Comparison of ENCODE assay signal across 14 cellular contexts in the genomic region with DNA sequence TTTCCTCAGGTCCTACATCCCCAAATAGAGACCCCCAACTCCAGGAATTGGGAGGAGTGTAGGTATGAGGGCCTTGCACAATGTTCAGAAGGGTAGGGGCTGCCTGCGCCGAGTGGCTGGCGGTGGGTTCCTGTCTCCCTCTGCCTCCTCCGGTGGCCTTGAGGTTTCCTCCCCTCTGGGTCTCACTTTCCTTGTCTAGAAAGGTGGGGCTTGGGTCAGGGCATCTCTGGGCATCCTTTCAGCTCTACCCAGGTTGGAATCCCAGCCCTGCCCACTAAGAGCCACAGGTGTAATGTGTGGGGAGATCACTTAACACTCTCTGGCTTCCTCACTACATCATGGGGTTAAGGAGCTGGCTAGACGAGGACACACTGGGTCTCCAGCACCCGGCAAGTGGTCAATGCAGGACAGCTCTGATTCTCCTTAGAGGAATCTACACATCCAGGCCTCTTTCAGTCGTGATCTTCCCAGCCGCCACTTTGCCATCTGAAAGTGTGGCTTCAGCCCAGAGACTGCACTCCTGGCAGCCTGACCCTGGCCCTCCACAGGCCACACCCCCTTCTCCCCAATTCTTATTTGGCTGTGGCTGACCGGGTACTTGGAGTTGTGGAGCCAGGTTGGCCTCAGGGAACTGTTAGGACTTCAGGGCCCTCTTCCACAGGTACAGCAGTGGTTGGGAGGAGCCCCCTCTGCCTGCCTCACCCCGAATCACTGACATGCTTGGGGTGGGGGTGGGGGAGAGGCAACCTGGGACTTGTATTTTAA. TPM values are rescaled to one million over a fixed set of nuclear protein-coding genes. Genes with fewer than 3 reads are reported as not detected.
A peak's percentile ranks its signal among the peaks of the same experiment; 100 is the strongest.
DNase-seq lines count a peak whose midpoint lies in the region; ATAC-seq and TF ChIP-seq lines count a peak whose summit lies in the region.
"Had no signal": no experiment of that assay in that cellular context is flagged by ENCODE, and none has a peak within 500 bp of the region (broad histone marks: within the 10 kb centered on the region; RNA-seq: fewer than 3 reads in every experiment).

No MANE protein-coding gene starts in this region.

- H3K9me3 Mint-ChIP-seq in GM23338: no peaks in the 10 kb centered on the region
- no peaks in the 10 kb centered on the region for H3K9me3 Mint-ChIP-seq in WTC11
- H3K9me3 Mint-ChIP-seq: CD8-positive, alpha-beta memory T cell had no signal

- H3K4me1 Mint-ChIP-seq in GM23338: peaks cover 15% of the 10 kb centered on the region
- 0 out of 2 replicates have a peak, but pooled peaks cover 4% of the 10 kb centered on the region for H3K4me1 Mint-ChIP-seq in WTC11

- H3K4me3 ChIP-seq in GM23338: no peak overlapping the region
- H3K4me3 ChIP-seq in thyroid gland (replicated peaks in 1 of 3): no peak overlapping the region
- H3K4me3 ChIP-seq in A673 (ENCODE audit: low read depth, low read length, poor library complexity, severe bottlenecking): no peak overlapping the region
- no peak overlapping the region for H3K4me3 ChIP-seq in SJCRH30
- H3K4me3 ChIP-seq: A549, GM12878, HAP-1 had no signal

- no peak overlapping the region for H3K4me2 ChIP-seq in GM23338
- H3K4me2 ChIP-seq: A549 had no signal

- H3K36me3 Mint-ChIP-seq in GM23338 (ENCODE audit: low read depth) (no peaks in the 10 kb centered on the region), WTC11 (no peaks in the 10 kb centered on the region)

- no peak overlapping the region for H2AFZ ChIP-seq in GM23338

- POLR2A ChIA-PET in WTC11 (lab: Charles Lee): no interaction called here
- POLR2A ChIA-PET in A673 (lab: Charles Lee; ENCODE audit: low non-redundant PET): no interaction called here

- H3K4me1 ChIP-seq in GM23338 (ENCODE audit: insufficient read depth) (no peaks in the 10 kb centered on the region), thyroid gland (peaks cover 7 to 25% of the 10 kb centered on the region in 2 donors), A673 (ENCODE audit: insufficient read depth, low read length, poor library complexity, severe bottlenecking) (peaks cover 10% of the 10 kb centered on the region), SJCRH30 (no peaks in the 10 kb centered on the region; the same call in 1 of the 2 replicates)
- H3K4me1 ChIP-seq: Caco-2, HAP-1 had no signal

- peak; percentile 46 for DNase-seq in GM23338 (ENCODE audit: low spot score)
- no peak for DNase-seq in WTC11 (ENCODE audit: low spot score)
- DNase-seq in mesenteric fat pad (ENCODE audit: low spot score): peak; percentile 57
- DNase-seq in thyroid gland: peak; percentile 78 to 84
- no peak for DNase-seq in A673 (ENCODE audit: low spot score)
- no peak for DNase-seq in SJCRH30
- DNase-seq: CD8-positive, alpha-beta memory T cell; GOT3 had no signal

- H3K27ac ChIP-seq in GM23338 (ENCODE audit: low read depth): no peak overlapping the region
- peak overlapping the region in 1 of 3 donors; percentile 33 for H3K27ac ChIP-seq in thyroid gland
- H3K27ac ChIP-seq in A673 (ENCODE audit: low read depth, low read length, poor library complexity, severe bottlenecking): no peak overlapping the region
- H3K27ac ChIP-seq in SJCRH30: no peak overlapping the region
- H3K27ac ChIP-seq: A549 had no signal

- CTCF ChIA-PET in WTC11 (lab: Charles Lee) (interaction anchor here (1.2 to 2.7 kb wide), 2 partner anchors 14 to 58 kb away, joined by 3 to 7 read pairs; no protein-coding TSS in a partner anchor), A673 (lab: Charles Lee) (no interaction called here)

- H3K27ac Mint-ChIP-seq in GM23338 (no peak overlapping the region), WTC11 (no peak overlapping the region)
- H3K27ac Mint-ChIP-seq: IgD-negative memory B cell had no signal

- H3K36me3 ChIP-seq in GM23338 (ENCODE audit: insufficient read depth) (no peaks in the 10 kb centered on the region), thyroid gland (no peaks in the 10 kb centered on the region), A673 (ENCODE audit: insufficient read depth, low read length, poor library complexity, severe bottlenecking) (no peaks in the 10 kb centered on the region), SJCRH30 (no peaks in the 10 kb centered on the region)
- H3K36me3 ChIP-seq: HAP-1 had no signal

- no peaks in the 10 kb centered on the region for H3K9me2 ChIP-seq in GM23338 (ENCODE audit: insufficient read depth)

- ATAC-seq in GM23338 (peak; percentile 79), WTC11 (peak; percentile 73), GM18861 (IDR thresholded peaks at IDR 0.05; ENCODE audit: unreplicated experiment) (no peak)
- ATAC-seq: A549, GM12878 had no signal

- WGBS in thyroid gland, 2 donors: 50 to 61% methylated on average over 10 of the region's 10 CpGs

- no peaks in the 10 kb centered on the region for H3K9me3 ChIP-seq in thyroid gland
- no peaks in the 10 kb centered on the region for H3K9me3 ChIP-seq in A673 (ENCODE audit: low read depth, low read length, poor library complexity, severe bottlenecking)
- H3K9me3 ChIP-seq in SJCRH30 (replicated peaks): no peaks in the 10 kb centered on the region
- H3K9me3 ChIP-seq: A549, Caco-2, HAP-1 had no signal

- no peak for TF ChIP-seq POLR2A in thyroid gland (IDR thresholded peaks at IDR 0.05)

- H3K27me3 Mint-ChIP-seq in GM23338 (ENCODE audit: insufficient read depth, low read depth, poor library complexity) (peaks cover 5% of the 10 kb centered on the region), WTC11 (ENCODE audit: low read depth) (no peaks in the 10 kb centered on the region)
- H3K27me3 Mint-ChIP-seq: CD8-positive, alpha-beta memory T cell had no signal

- H3K27me3 ChIP-seq in GM23338 (ENCODE audit: insufficient read depth): no peaks in the 10 kb centered on the region
- H3K27me3 ChIP-seq in thyroid gland: no peaks in the 10 kb centered on the region
- no peaks in the 10 kb centered on the region for H3K27me3 ChIP-seq in A673 (replicated peaks; ENCODE audit: insufficient read depth, low read depth, low read length, poor library complexity)
- no peaks in the 10 kb centered on the region for H3K27me3 ChIP-seq in SJCRH30

- H3F3A ChIP-seq in GM23338 (replicated peaks; ENCODE audit: low read depth): no peaks in the 10 kb centered on the region

- peaks cover 5% of the 10 kb centered on the region; the same call in 1 of the 2 replicates for H4K20me1 ChIP-seq in GM23338 (replicated peaks; ENCODE audit: insufficient read depth)

- intact Hi-C loops in thyroid gland (cut with DNase I) (no loop called here), A673 (cut with micrococcal nuclease; ENCODE audit: unreplicated experiment) (no loop called here)

- no peak overlapping the region for H3K4me3 Mint-ChIP-seq in GM23338
- H3K4me3 Mint-ChIP-seq in WTC11: no peak overlapping the region
- H3K4me3 Mint-ChIP-seq: IgD-negative memory B cell had no signal

- TF ChIP-seq CTCF in GM23338 (conservative IDR thresholded peaks at IDR 0.05; ENCODE audit: low read depth in 2 of 2): no peak
- TF ChIP-seq CTCF in WTC11 (IDR thresholded peaks at IDR 0.05): no peak
- no peak for TF ChIP-seq CTCF in thyroid gland (IDR thresholded peaks at IDR 0.05)
- TF ChIP-seq CTCF in A673 (conservative IDR thresholded peaks at IDR 0.05; ENCODE audit: low read depth, low read length): no peak

- 0 out of 2 replicates have a peak, but pooled peaks cover 2% of the 10 kb centered on the region for H3K79me2 ChIP-seq in GM23338 (replicated peaks; ENCODE audit: insufficient read depth)

- no TSS peak for BruUV-seq in A673 (replicated peaks; lab: Mats Ljungman, UMichigan)

TF ChIP-seq in GM23338, 12 proteins besides CTCF, POLR2A, EP300 and RAD21 (continues in another document):
- TF ChIP-seq EZH2 (IDR thresholded peaks at IDR 0.05; ENCODE audit: low read depth, unreplicated experiment) (no peak), NANOG (IDR thresholded peaks at IDR 0.05; ENCODE audit: borderline replicate concordance) (no peak), POLR2AphosphoS5 (IDR thresholded peaks at IDR 0.05; ENCODE audit: low read depth) (no peak), ZNF114 (CRISPR knock-in tag; IDR thresholded peaks at IDR 0.05) (no peak)

TF ChIP-seq in WTC11, 78 proteins besides CTCF, POLR2A, EP300 and RAD21 (continues in another document):
- TF ChIP-seq, protein P1, sequence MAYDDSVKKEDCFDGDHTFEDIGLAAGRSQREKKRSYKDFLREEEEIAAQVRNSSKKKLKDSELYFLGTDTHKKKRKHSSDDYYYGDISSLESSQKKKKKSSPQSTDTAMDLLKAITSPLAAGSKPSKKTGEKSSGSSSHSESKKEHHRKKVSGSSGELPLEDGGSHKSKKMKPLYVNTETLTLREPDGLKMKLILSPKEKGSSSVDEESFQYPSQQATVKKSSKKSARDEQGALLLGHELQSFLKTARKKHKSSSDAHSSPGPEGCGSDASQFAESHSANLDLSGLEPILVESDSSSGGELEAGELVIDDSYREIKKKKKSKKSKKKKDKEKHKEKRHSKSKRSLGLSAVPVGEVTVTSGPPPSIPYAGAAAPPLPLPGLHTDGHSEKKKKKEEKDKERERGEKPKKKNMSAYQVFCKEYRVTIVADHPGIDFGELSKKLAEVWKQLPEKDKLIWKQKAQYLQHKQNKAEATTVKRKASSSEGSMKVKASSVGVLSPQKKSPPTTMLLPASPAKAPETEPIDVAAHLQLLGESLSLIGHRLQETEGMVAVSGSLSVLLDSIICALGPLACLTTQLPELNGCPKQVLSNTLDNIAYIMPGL (CRISPR knock-in tag; IDR thresholded peaks at IDR 0.05): no peak
- TF ChIP-seq NFATC4 (CRISPR knock-in tag; IDR thresholded peaks at IDR 0.05) (no peak), NR1H2 (CRISPR knock-in tag; IDR thresholded peaks at IDR 0.05) (no peak), NFYB (CRISPR knock-in tag; conservative IDR thresholded peaks at IDR 0.05; ENCODE audit: low read depth) (no peak), GABPB1 (CRISPR knock-in tag; IDR thresholded peaks at IDR 0.05) (no peak), TP53 (CRISPR knock-in tag; IDR thresholded peaks at IDR 0.05) (no peak), ZNF121 (CRISPR knock-in tag; IDR thresholded peaks at IDR 0.05) (no peak), ELF4 (CRISPR knock-in tag; IDR thresholded peaks at IDR 0.05; ENCODE audit: low read depth) (no peak), EMX1 (CRISPR knock-in tag; IDR thresholded peaks at IDR 0.05) (no peak), GRHL2 (CRISPR knock-in tag; IDR thresholded peaks at IDR 0.05; ENCODE audit: insufficient replicate concordance, severe bottlenecking) (no peak)
- TF ChIP-seq, protein P2, sequence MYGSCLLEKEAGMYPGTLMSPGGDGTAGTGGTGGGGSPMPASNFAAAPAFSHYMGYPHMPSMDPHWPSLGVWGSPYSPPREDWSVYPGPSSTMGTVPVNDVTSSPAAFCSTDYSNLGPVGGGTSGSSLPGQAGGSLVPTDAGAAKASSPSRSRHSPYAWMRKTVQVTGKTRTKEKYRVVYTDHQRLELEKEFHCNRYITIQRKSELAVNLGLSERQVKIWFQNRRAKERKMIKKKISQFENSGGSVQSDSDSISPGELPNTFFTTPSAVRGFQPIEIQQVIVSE (CRISPR knock-in tag; IDR thresholded peaks at IDR 0.05; ENCODE audit: borderline replicate concordance): no peak

RNA-seq across cellular contexts. Expression of gene PRDM11, which starts 22.1 kb away (rescaled TPM):
- 10.4 and 13.4 TPM in 2 replicates for total RNA-seq in GM23338 (2014; rRNA removed; shearing (Covaris generic))
- 0.97 and 1.1 TPM in 2 replicates for polyA plus RNA-seq in GM23338 (2016; fragmentation: Nextera tagmentation; extraction: Ambion mirVana)
- total RNA-seq in WTC11 (2021) (8.3 to 12.4 TPM (median 11.2 TPM) in 3 replicates), mesenteric fat pad (11.2 TPM), thyroid gland (10 to 100 TPM in 3 of 4 donors, 1 to 10 TPM in 1; 8.6 to 53.3 (median 31.0) TPM), A673 (2021) (12.6 and 15.4 TPM in 2 replicates)
- total RNA-seq in SJCRH30 (2014; rRNA removed; shearing (Covaris generic)): 13.1 and 14.7 TPM in 2 replicates

Comparison
In these comparisons a context has a peak if more than half of its experiments do, and no peak if none do; other contexts are left out.
1. DNase-seq: peak in GM23338 (single experiment), mesenteric fat pad (single experiment) and thyroid gland (2 of 2); none in WTC11 (single experiment), A673 (single experiment) and SJCRH30 (0 of 2).